In the genomic region with DNA sequence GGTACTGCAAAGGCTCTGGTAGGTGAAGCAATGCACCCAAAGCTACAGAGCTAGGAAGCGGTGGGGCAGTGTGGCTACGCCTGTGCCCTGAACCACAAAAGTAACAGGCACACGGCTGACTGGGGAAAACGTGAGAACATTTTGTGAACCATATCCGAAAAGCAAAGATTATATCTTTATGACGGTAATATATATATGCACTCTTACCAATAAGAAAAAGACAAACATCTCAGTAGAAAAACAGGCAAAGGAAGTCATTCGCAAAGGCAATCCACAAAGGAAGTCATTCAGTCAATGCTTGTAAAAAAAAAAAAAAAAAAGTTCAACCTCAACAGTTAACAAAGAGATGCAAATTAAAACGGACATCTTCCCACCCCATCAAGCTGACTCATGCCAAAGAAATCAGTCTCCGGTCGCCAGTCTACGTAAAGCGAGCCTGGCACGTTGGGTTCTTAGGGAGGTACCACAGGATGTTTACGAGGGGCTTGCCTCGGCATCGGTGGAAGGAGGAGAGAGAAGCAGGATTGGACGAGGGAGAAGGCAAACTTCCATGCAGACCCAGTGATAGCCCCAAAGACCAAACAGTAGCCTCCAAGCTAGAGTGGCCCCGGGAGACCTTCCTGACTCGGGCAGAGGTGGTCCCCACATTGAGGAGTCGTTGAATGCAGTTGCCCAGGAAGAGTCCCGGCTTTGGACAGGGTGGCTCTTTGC, we compare ENCODE assay signal across 8 cellular contexts. TPM values are rescaled to one million over a fixed set of nuclear protein-coding genes. Genes with fewer than 3 reads are reported as not detected.
DNase-seq lines count a peak whose midpoint lies in the region; ATAC-seq and TF ChIP-seq lines count a peak whose summit lies in the region.

No MANE protein-coding gene starts in this region.

- POLR2A ChIA-PET in activated CD8-positive, alpha-beta T cell treated with anti-CD3 and anti-CD28 coated beads for 36 hours (lab: Charles Lee), result interaction anchor here (0.6 to 2.8 kb wide), 8 partner anchors 9 to 571 kb away, joined by 3 to 19 read pairs (median 5); no protein-coding TSS in a partner anchor

- peak; percentile 8 for DNase-seq in D341Med (ENCODE audit: low spot score)
- peak; percentile 79 for DNase-seq in LNCaP clone FGC (ENCODE audit: low read depth)
- peak; percentile 87 for DNase-seq in activated CD8-positive, alpha-beta T cell treated with anti-CD3 and anti-CD28 coated beads for 36 hours
- no peak for DNase-seq in esophagus squamous epithelium (lab: John Stamatoyannopoulos, UW)
- DNase-seq in NCI-H524 treated with DMSO at 0.1 percent for 48 hours (lab: John Stamatoyannopoulos, UW), result no peak
- no peak for DNase-seq in posterior vena cava (ENCODE audit: low spot score)

- WGBS in esophagus squamous epithelium, 2 donors, result 49 to 50% methylated on average over 17 to 19 of the region's 21 CpGs

- H3K36me3 ChIP-seq in esophagus squamous epithelium, result no peaks in the 10 kb centered on the region

- CTCF ChIA-PET in activated CD8-positive, alpha-beta T cell treated with anti-CD3 and anti-CD28 coated beads for 36 hours (lab: Charles Lee), result interaction anchor here (0.8 to 1.9 kb wide), 9 partner anchors 9 to 240 kb away, joined by 3 to 16 read pairs (median 4); no protein-coding TSS in a partner anchor

- H3K4me3 ChIP-seq in LNCaP clone FGC (ENCODE audit: low read depth, low read length), result 0 out of 2 replicates have a peak overlapping the region, but pooled peaks have one; percentile 11
- H3K4me3 ChIP-seq in esophagus squamous epithelium, result no peak overlapping the region
- no peak overlapping the region for H3K4me3 ChIP-seq in skin epidermis

- intact Hi-C loops in activated CD8-positive, alpha-beta T cell treated with anti-CD3 and anti-CD28 coated beads for 36 hours (cut with micrococcal nuclease), result no loop called here
- intact Hi-C loops in esophagus squamous epithelium (cut with DNase I) (no loop called here), posterior vena cava (cut with DNase I) (no loop called here)

- H3K4me1 Mint-ChIP-seq in activated CD8-positive, alpha-beta T cell treated with anti-CD3 and anti-CD28 coated beads for 36 hours (ENCODE audit: low read depth), result peaks cover 37% of the 10 kb centered on the region

- H3K27me3 ChIP-seq in esophagus squamous epithelium, result no peaks in the 10 kb centered on the region

- peak in 1 of 4 donors; percentile 47 for TF ChIP-seq POLR2A in esophagus squamous epithelium (IDR thresholded peaks at IDR 0.05)

- H3K27ac ChIP-seq in esophagus squamous epithelium (peak overlapping the region; percentile 65 to 86 (median 79)), skin epidermis (peak overlapping the region; percentile 4 to 98 (median 72))

- H3K9me3 ChIP-seq in esophagus squamous epithelium, result no peaks in the 10 kb centered on the region

- no peaks in the 10 kb centered on the region for H3K36me3 Mint-ChIP-seq in activated CD8-positive, alpha-beta T cell treated with anti-CD3 and anti-CD28 coated beads for 36 hours (ENCODE audit: low read depth)

- peak overlapping the region; percentile 95 for H3K27ac Mint-ChIP-seq in activated CD8-positive, alpha-beta T cell treated with anti-CD3 and anti-CD28 coated beads for 36 hours

- H3K27me3 Mint-ChIP-seq in activated CD8-positive, alpha-beta T cell treated with anti-CD3 and anti-CD28 coated beads for 36 hours, result no peaks in the 10 kb centered on the region

- no peaks in the 10 kb centered on the region for H3K9me3 Mint-ChIP-seq in activated CD8-positive, alpha-beta T cell treated with anti-CD3 and anti-CD28 coated beads for 36 hours

- TF ChIP-seq CTCF in LNCaP clone FGC (IDR thresholded peaks at IDR 0.05; ENCODE audit: control insufficient read depth, extremely low read depth, insufficient read depth), result no peak
- no peak for TF ChIP-seq CTCF in activated CD8-positive, alpha-beta T cell treated with anti-CD3 and anti-CD28 coated beads for 36 hours (IDR thresholded peaks at IDR 0.05)
- TF ChIP-seq CTCF in esophagus squamous epithelium (IDR thresholded peaks at IDR 0.05), result no peak

- peak; percentile 89 for ATAC-seq in activated CD8-positive, alpha-beta T cell treated with anti-CD3 and anti-CD28 coated beads for 36 hours
- ATAC-seq in HG02588 (IDR thresholded peaks at IDR 0.05; ENCODE audit: unreplicated experiment), result no peak

- H3K4me3 Mint-ChIP-seq in activated CD8-positive, alpha-beta T cell treated with anti-CD3 and anti-CD28 coated beads for 36 hours, result peak overlapping the region; percentile 63

- no peaks in the 10 kb centered on the region for H3K4me1 ChIP-seq in esophagus squamous epithelium

RNA-seq across cellular contexts. Expression of gene PPP2R5C, which starts 39.4 kb away (rescaled TPM):
- total RNA-seq in activated CD8-positive, alpha-beta T cell treated with anti-CD3 and anti-CD28 coated beads for 36 hours, result 100 to 1,000 TPM; 238 to 242 TPM
- total RNA-seq in esophagus squamous epithelium, result 10 to 100 TPM; 66.3 to 92.3 (median 83.4) TPM
- 100 to 1,000 TPM; 132 to 135 TPM for total RNA-seq in posterior vena cava

Comparison
In these comparisons a context has a peak if more than half of its experiments do, and no peak if none do; other contexts are left out.
1. DNase-seq: peak in D341Med (single experiment), LNCaP clone FGC (single experiment) and activated CD8-positive, alpha-beta T cell treated with anti-CD3 and anti-CD28 coated beads for 36 hours (single experiment); none in esophagus squamous epithelium (single experiment), NCI-H524 treated with DMSO at 0.1 percent for 48 hours (single experiment) and posterior vena cava (single experiment).